Comparison of ENCODE assay signal across 8 cellular contexts in genomic region chr2:55282110-55282917, GRCh38. TPM values are rescaled to one million over a fixed set of nuclear protein-coding genes. Genes with fewer than 3 reads are reported as not detected.
A peak's percentile ranks its signal among the peaks of the same experiment; 100 is the strongest.
DNase-seq lines count a peak whose midpoint lies in the region; ATAC-seq, FAIRE-seq and TF ChIP-seq lines count a peak whose summit lies in the region.

No MANE protein-coding gene starts in this region.

- intact Hi-C loops in adrenal gland (cut with DNase I) (no loop called here), left ventricle myocardium superior (cut with micrococcal nuclease) (no loop called here)

- 1 to 15% (median 2%) methylated on average over 6 to 60 of the region's 60 CpGs for WGBS in adrenal gland, 4 donors

- H3K4me3 ChIP-seq in NB4 (ENCODE audit: low read depth, low read length) (peak overlapping the region; percentile 75), adrenal gland (peak overlapping the region; percentile 16 to 81 (median 40))

- CTCF ChIA-PET in GM10248 (lab: Yijun Ruan, JAX): no interaction called here

- FAIRE-seq in urothelium cell line (lab: Jason Lieb, UNC): peak; percentile 13

- TF ChIP-seq CTCF in GM10248 (IDR thresholded peaks at IDR 0.05; ENCODE audit: control extremely low read depth, extremely low read depth, low read depth, missing control alignments): no peak
- TF ChIP-seq CTCF in NB4 (IDR thresholded peaks at IDR 0.05; ENCODE audit: low read depth, low read length): no peak
- peak in 1 of 6 experiments; percentile 21 for TF ChIP-seq CTCF in adrenal gland (IDR thresholded peaks at IDR 0.05)

- H3K36me3 ChIP-seq in adrenal gland (replicated peaks in 1 of 2): no peaks in the 10 kb centered on the region

- peak; percentile 90 for DNase-seq in GM10248 (ENCODE audit: extremely low spot score)
- DNase-seq in NB4 (ENCODE audit: low read depth): peak; percentile 96
- peak; percentile 77 for DNase-seq in T follicular helper cell (ENCODE audit: low read depth)
- DNase-seq in adrenal gland: peak; percentile 83 to 93 (median 90)
- peak; percentile 96 for DNase-seq in left ventricle myocardium superior
- peak; percentile 62 for DNase-seq in pulmonary artery endothelial cell (ENCODE audit: low read depth, low spot score)
- peak; percentile 95 for DNase-seq in urothelium cell line (ENCODE audit: low spot score)

- no peaks in the 10 kb centered on the region for H3K27me3 ChIP-seq in adrenal gland

- peak overlapping the region; percentile 71 to 98 (median 85) for H3K27ac ChIP-seq in adrenal gland

- peaks cover 0 to 18% of the 10 kb centered on the region in 2 donors for H3K4me1 ChIP-seq in adrenal gland (replicated peaks in 1 of 2)

- POLR2A ChIA-PET in GM10248 (lab: Yijun Ruan, JAX): no interaction called here

- no peaks in the 10 kb centered on the region for H3K9me3 ChIP-seq in adrenal gland (replicated peaks in 1 of 3)

- ATAC-seq in HG02588 (IDR thresholded peaks at IDR 0.05; ENCODE audit: unreplicated experiment) (peak; percentile 98), left ventricle myocardium superior (peak; percentile 98)

- TF ChIP-seq POLR2A in NB4 (IDR thresholded peaks at IDR 0.05; ENCODE audit: extremely low read depth, insufficient read length) (peak; percentile 86), adrenal gland (IDR thresholded peaks at IDR 0.05) (peak; percentile 62 to 94)

RNA-seq across cellular contexts. Expression of gene MTIF2, which starts 13.3 kb away (rescaled TPM):
- 10 to 100 TPM; 18.2 to 45.8 (median 28.0) TPM for total RNA-seq in adrenal gland
- polyA plus RNA-seq in adrenal gland: 10 to 100 TPM; 21.0 to 46.3 (median 34.7) TPM
- 52.2 TPM for total RNA-seq in left ventricle myocardium superior
- total RNA-seq in pulmonary artery endothelial cell: 36.0 and 39.7 TPM in 2 replicates

RNA-seq across cellular contexts. Expression of gene RPS27A, which starts 49.8 kb away (rescaled TPM):
- total RNA-seq in adrenal gland: 1,000 to 10,000 TPM in 1 of 8 donors, 100 to 1,000 TPM in 7; 493 to 1,770 (median 789) TPM
- 1,000 to 10,000 TPM in 2 of 3 donors, 100 to 1,000 TPM in 1; 835 to 1,338 (median 1,054) TPM for polyA plus RNA-seq in adrenal gland
- 425 TPM for total RNA-seq in left ventricle myocardium superior
- 731 and 867 TPM in 2 replicates for total RNA-seq in pulmonary artery endothelial cell

RNA-seq across cellular contexts. Expression of gene CLHC1, which starts 50.2 kb away (rescaled TPM):
- 10 to 100 TPM in 3 of 8 donors, 1 to 10 TPM in 5; 4.7 to 13.8 (median 7.9) TPM for total RNA-seq in adrenal gland
- 10 to 100 TPM in 2 of 3 donors, 1 to 10 TPM in 1; 9.8 to 17.8 (median 16.5) TPM for polyA plus RNA-seq in adrenal gland
- 9.4 TPM for total RNA-seq in left ventricle myocardium superior
- 3.4 and 5.5 TPM in 2 replicates for total RNA-seq in pulmonary artery endothelial cell

Comparison
In these comparisons a context has a peak if more than half of its experiments do, and no peak if none do; other contexts are left out.
1. Peak in every context shown above with its lines: DNase-seq, ATAC-seq, H3K4me3 ChIP-seq and H3K27ac ChIP-seq.